ENCODE assay signal across 8 cellular contexts in genomic region chr19:17346109-17346671, GRCh38. TPM values are rescaled to one million over a fixed set of nuclear protein-coding genes. Genes with fewer than 3 reads are reported as not detected.
DNase-seq lines count a peak whose midpoint lies in the region; ATAC-seq and TF ChIP-seq lines count a peak whose summit lies in the region.

No MANE protein-coding gene starts in this region.

- peak; percentile 95 for TF ChIP-seq CTCF in colonic mucosa (IDR thresholded peaks at IDR 0.05)
- peak; percentile 90 for TF ChIP-seq CTCF in lung (IDR thresholded peaks at IDR 0.05; ENCODE audit: control extremely low read depth, extremely low read depth)

- H3K27ac ChIP-seq in colonic mucosa (no peak overlapping the region), lung (ENCODE audit: low read depth in 1 of 2, low read length in 1 of 2) (no peak overlapping the region)

- H3K27me3 ChIP-seq in colonic mucosa (no peaks in the 10 kb centered on the region), lung (ENCODE audit: control insufficient read depth, insufficient read depth) (no peaks in the 10 kb centered on the region)

- no peaks in the 10 kb centered on the region for H3K4me1 ChIP-seq in colonic mucosa
- peaks cover 4 to 6% of the 10 kb centered on the region in 2 donors for H3K4me1 ChIP-seq in lung (ENCODE audit: control insufficient read depth in 2 of 2, insufficient read depth in 2 of 2, low read length in 2 of 2)

- 17% methylated on average over 24 of the region's 24 CpGs for WGBS in lung, 2 donors

- DNase-seq in AG20443 (ENCODE audit: low spot score): peak; percentile 89
- peak; percentile 57 for DNase-seq in NCI-H345 (lab: John Stamatoyannopoulos, UW)
- peak; percentile 88 for DNase-seq in activated CD4-positive, alpha-beta T cell treated with anti-CD3 and anti-CD28 coated beads for 48 hours
- DNase-seq in colonic mucosa: peak; percentile 80
- DNase-seq in lung (ENCODE audit: low spot score): peak; percentile 75
- DNase-seq in stimulated activated CD4-positive, alpha-beta T cell treated with anti-CD3 and anti-CD28 coated beads, TNF-alpha, amount 100 ng/mL, for 48 hours (ENCODE audit: low read depth in 3 of 3): peak; percentile 62 to 74 (median 74)

- intact Hi-C loops in colonic mucosa (cut with DNase I): no loop called here

- H3K9me3 ChIP-seq in colonic mucosa (no peaks in the 10 kb centered on the region), lung (ENCODE audit: control insufficient read depth in 2 of 2, insufficient read depth in 1 of 2, low read length in 1 of 2) (no peaks in the 10 kb centered on the region)

- peak overlapping the region in 1 of 2 donors; percentile 35 for H3K9ac ChIP-seq in colonic mucosa (ENCODE audit: low read depth in 2 of 2, low read length in 2 of 2)

- H3K36me3 ChIP-seq in colonic mucosa (no peaks in the 10 kb centered on the region), lung (ENCODE audit: control insufficient read depth in 2 of 2, insufficient read depth in 2 of 2, low read length in 2 of 2) (peaks cover 0 to 3% of the 10 kb centered on the region in 2 donors)

- H3K4me3 ChIP-seq in colonic mucosa (no peak overlapping the region), lung (no peak overlapping the region)

- ATAC-seq in GM18909 (IDR thresholded peaks at IDR 0.05; ENCODE audit: poor library complexity, unreplicated experiment): peak; percentile 52
- ATAC-seq in lung (ENCODE audit: insufficient read depth, low FRiP score): peak; percentile 80
- ATAC-seq in HG03571 (IDR thresholded peaks at IDR 0.05; ENCODE audit: unreplicated experiment): no peak

RNA-seq across cellular contexts. Expression of gene GTPBP3, which starts 8.8 kb away (rescaled TPM):
- 10 to 100 TPM; 15.4 to 26.9 TPM for total RNA-seq in colonic mucosa
- 10 to 100 TPM; 22.2 to 24.1 TPM for total RNA-seq in lung
- polyA plus RNA-seq in lung: 10 to 100 TPM; 13.3 to 14.2 TPM

RNA-seq across cellular contexts. Expression of gene ANO8, which starts 11.5 kb away (rescaled TPM):
- 10 to 100 TPM in 1 of 2 donors, 1 to 10 TPM in 1; 8.9 to 13.7 TPM for total RNA-seq in colonic mucosa
- total RNA-seq in lung: 10 to 100 TPM in 1 of 2 donors, 1 to 10 TPM in 1; 7.1 to 22.5 TPM
- polyA plus RNA-seq in lung: 1 to 10 TPM; 7.1 to 8.8 TPM

RNA-seq across cellular contexts. Expression of gene PLVAP, which starts 31.0 kb away (rescaled TPM):
- total RNA-seq in colonic mucosa (10 to 100 TPM; 20.8 to 47.1 TPM), lung (10 to 100 TPM in 1 of 2 donors, 1 to 10 TPM in 1; 6.4 to 29.1 TPM)
- 10 to 100 TPM; 22.6 to 55.0 TPM for polyA plus RNA-seq in lung

RNA-seq across cellular contexts. Expression of gene DDA1, which starts 36.8 kb away (rescaled TPM):
- total RNA-seq in colonic mucosa: 10 to 100 TPM; 39.1 to 45.0 TPM
- total RNA-seq in lung: 10 to 100 TPM; 16.1 to 40.7 TPM
- 10 to 100 TPM; 60.2 to 66.5 TPM for polyA plus RNA-seq in lung

RNA-seq across cellular contexts. Expression of gene MRPL34, which starts 40.5 kb away (rescaled TPM):
- total RNA-seq in colonic mucosa (100 to 1,000 TPM; 127 to 184 TPM), lung (10 to 100 TPM; 22.3 to 85.7 TPM)
- 100 to 1,000 TPM; 101 to 137 TPM for polyA plus RNA-seq in lung
